In the genomic region with DNA sequence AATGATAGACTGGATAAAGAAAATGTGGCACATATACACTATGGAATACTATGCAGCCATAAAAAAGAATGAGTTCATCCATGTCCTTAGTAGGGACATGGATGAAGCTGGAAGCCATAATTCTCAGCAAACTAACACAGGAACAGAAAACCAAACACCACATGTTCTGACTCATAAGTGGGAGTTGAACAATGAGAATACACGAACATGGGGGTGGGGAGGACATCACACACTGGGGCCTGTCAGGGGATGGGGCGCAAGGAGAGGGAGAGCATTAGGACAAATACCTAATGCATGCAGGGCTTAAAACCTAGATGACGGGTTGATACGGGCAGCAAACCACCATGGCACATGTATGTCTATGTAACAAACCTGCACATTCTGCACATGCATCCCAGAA, we compare ENCODE assay signal across 6 cellular contexts. TPM values are rescaled to one million over a fixed set of nuclear protein-coding genes. Genes with fewer than 3 reads are reported as not detected.
DNase-seq lines count a peak whose midpoint lies in the region; ATAC-seq and TF ChIP-seq lines count a peak whose summit lies in the region.
"Not testable (repeated sequence)": the region's sequence is repeated elsewhere in the genome, so short reads cannot be mapped to it uniquely, and the experiment has no call there.

No MANE protein-coding gene starts in this region.

- peaks cover 48% of the 10 kb centered on the region for H3F3A ChIP-seq in PC-9 (ENCODE audit: insufficient read depth, low read depth)

- peaks cover 92% of the 10 kb centered on the region for H3K79me2 ChIP-seq in PC-9 (ENCODE audit: low read depth)

- 0 out of 2 replicates have a peak overlapping the region, but pooled peaks have one; percentile 69 for H3K27ac ChIP-seq in PC-9

- not testable (repeated sequence) for H3K27me3 ChIP-seq in PC-9 (ENCODE audit: insufficient read depth, low read depth)

- H3K9me3 ChIP-seq in PC-9 (ENCODE audit: insufficient read depth, low read depth) = not testable (repeated sequence)

- not testable (repeated sequence) for DNase-seq in PC-9, glutamatergic neuron
- peak; percentile 12 to 14 for DNase-seq in activated CD4-positive, alpha-beta T cell treated with anti-CD3 and anti-CD28 coated beads, Interleukin-2, amount 50 U/mL, for 48 hours
- peak; percentile 10 to 41 for DNase-seq in activated T-cell treated with anti-CD3 and anti-CD28 coated beads, Interleukin-2, amount 50 U/mL, for 72 hours
- peak in 1 of 2 donors; percentile 26 for DNase-seq in activated naive CD4-positive, alpha-beta T cell treated with anti-CD3 and anti-CD28 coated beads, Interleukin-2, amount 50 U/mL, for 72 hours (ENCODE audit: low spot score in 2 of 2)
- DNase-seq in stimulated activated CD8-positive, alpha-beta memory T cell treated with anti-CD3 and anti-CD28 coated beads, Interleukin-4, amount 100 ng/mL, for 48 hours = peak; percentile 31

- ATAC-seq in activated T-cell treated with anti-CD3 and anti-CD28 coated beads, Interleukin-2, amount 50 U/mL, for 72 hours (replicated peaks in 1 of 2) = peak; percentile 24 to 32
- peak in 1 of 2 donors; percentile 25 for ATAC-seq in activated naive CD4-positive, alpha-beta T cell treated with anti-CD3 and anti-CD28 coated beads, Interleukin-2, amount 50 U/mL, for 72 hours

- peak overlapping the region in 1 of 2 donors; percentile 49 for H3K4me3 Mint-ChIP-seq in activated T-cell treated with anti-CD3 and anti-CD28 coated beads, Interleukin-2, amount 50 U/mL, for 72 hours
- H3K4me3 Mint-ChIP-seq in glutamatergic neuron (ENCODE audit: unreplicated experiment) = not testable (repeated sequence)

- not testable (repeated sequence) for H3K9me2 ChIP-seq in PC-9 (ENCODE audit: insufficient read depth)

- H3K27ac Mint-ChIP-seq in activated T-cell treated with anti-CD3 and anti-CD28 coated beads, Interleukin-2, amount 50 U/mL, for 72 hours = peak overlapping the region; percentile 74
- peak overlapping the region; percentile 84 to 90 for H3K27ac Mint-ChIP-seq in activated naive CD4-positive, alpha-beta T cell treated with anti-CD3 and anti-CD28 coated beads, Interleukin-2, amount 50 U/mL, for 72 hours
- peak overlapping the region; percentile 18 for H3K27ac Mint-ChIP-seq in glutamatergic neuron (ENCODE audit: unreplicated experiment)

- not testable (repeated sequence) for H3K4me3 ChIP-seq in PC-9

- peaks cover 35% of the 10 kb centered on the region for H3K4me1 Mint-ChIP-seq in activated T-cell treated with anti-CD3 and anti-CD28 coated beads, Interleukin-2, amount 50 U/mL, for 72 hours (ENCODE audit: low read depth)
- peaks cover 26% of the 10 kb centered on the region for H3K4me1 Mint-ChIP-seq in glutamatergic neuron (ENCODE audit: low read depth, unreplicated experiment)

- H3K36me3 Mint-ChIP-seq in activated T-cell treated with anti-CD3 and anti-CD28 coated beads, Interleukin-2, amount 50 U/mL, for 72 hours (ENCODE audit: insufficient read depth in 2 of 2) = not testable (repeated sequence)
- peaks cover 19 to 20% of the 10 kb centered on the region in 2 donors for H3K36me3 Mint-ChIP-seq in activated naive CD4-positive, alpha-beta T cell treated with anti-CD3 and anti-CD28 coated beads, Interleukin-2, amount 50 U/mL, for 72 hours
- peaks cover 14% of the 10 kb centered on the region for H3K36me3 Mint-ChIP-seq in glutamatergic neuron (ENCODE audit: unreplicated experiment)

- not testable (repeated sequence) for H2AFZ ChIP-seq in PC-9

- peaks cover 84% of the 10 kb centered on the region for H3K4me1 ChIP-seq in PC-9 (replicated peaks; ENCODE audit: insufficient read depth)

- not testable (repeated sequence) for TF ChIP-seq CTCF in PC-9 (conservative IDR thresholded peaks at IDR 0.05); glutamatergic neuron (IDR thresholded peaks at IDR 0.05; ENCODE audit: partially characterized antibody, unreplicated experiment)

- H3K4me2 ChIP-seq in PC-9 = peak overlapping the region; percentile 63

- POLR2A ChIA-PET in PC-9 (lab: Charles Lee; ENCODE audit: unreplicated experiment) = not testable (repeated sequence)

- not testable (repeated sequence) for H4K20me1 ChIP-seq in PC-9 (ENCODE audit: insufficient read depth)

- H3K36me3 ChIP-seq in PC-9 (ENCODE audit: low read depth) = not testable (repeated sequence)

- H3K9me3 Mint-ChIP-seq in activated T-cell treated with anti-CD3 and anti-CD28 coated beads, Interleukin-2, amount 50 U/mL, for 72 hours = not testable (repeated sequence)
- H3K9me3 Mint-ChIP-seq in activated naive CD4-positive, alpha-beta T cell treated with anti-CD3 and anti-CD28 coated beads, Interleukin-2, amount 50 U/mL, for 72 hours = peaks cover 0 to 13% of the 10 kb centered on the region in 2 donors
- peaks cover 10% of the 10 kb centered on the region for H3K9me3 Mint-ChIP-seq in glutamatergic neuron (ENCODE audit: unreplicated experiment)

- intact Hi-C loops in PC-9 (cut with micrococcal nuclease; ENCODE audit: unreplicated experiment) = loop anchor here (5.0 kb wide), 1 partner anchor 46 kb away; no protein-coding TSS in a partner anchor

- CTCF ChIA-PET in PC-9 (lab: Charles Lee) = not testable (repeated sequence)

- BruUV-seq in PC-9 (replicated peaks; lab: Mats Ljungman, UMichigan) = not testable (repeated sequence)

- H3K27me3 Mint-ChIP-seq in activated T-cell treated with anti-CD3 and anti-CD28 coated beads, Interleukin-2, amount 50 U/mL, for 72 hours (ENCODE audit: low read depth); glutamatergic neuron (ENCODE audit: unreplicated experiment): not testable (repeated sequence)

RNA-seq across cellular contexts. Expression of a gene that starts 42.5 kb away (rescaled TPM):
- total RNA-seq in PC-9 (2021) = 23.0 and 27.5 TPM in 2 replicates
- total RNA-seq in activated T-cell treated with anti-CD3 and anti-CD28 coated beads, Interleukin-2, amount 50 U/mL, for 72 hours = 10 to 100 TPM in 1 of 2 donors, 1 to 10 TPM in 1; 9.0 to 10.8 TPM
- 1 to 10 TPM; 4.9 to 7.3 TPM for total RNA-seq in activated naive CD4-positive, alpha-beta T cell treated with anti-CD3 and anti-CD28 coated beads, Interleukin-2, amount 50 U/mL, for 72 hours
- 48.4 TPM for total RNA-seq in glutamatergic neuron (ENCODE audit: unreplicated experiment)

Comparison
In these comparisons a context has a peak if more than half of its experiments do, and no peak if none do; other contexts are left out.
1. H3K27ac Mint-ChIP-seq: peak in every context shown above with its lines; median percentile 87 in activated naive CD4-positive, alpha-beta T cell treated with anti-CD3 and anti-CD28 coated beads, Interleukin-2, amount 50 U/mL, for 72 hours; 74 in activated T-cell treated with anti-CD3 and anti-CD28 coated beads, Interleukin-2, amount 50 U/mL, for 72 hours; 18 in glutamatergic neuron.